ENCODE assay signal across 2 cellular contexts in the genomic region with DNA sequence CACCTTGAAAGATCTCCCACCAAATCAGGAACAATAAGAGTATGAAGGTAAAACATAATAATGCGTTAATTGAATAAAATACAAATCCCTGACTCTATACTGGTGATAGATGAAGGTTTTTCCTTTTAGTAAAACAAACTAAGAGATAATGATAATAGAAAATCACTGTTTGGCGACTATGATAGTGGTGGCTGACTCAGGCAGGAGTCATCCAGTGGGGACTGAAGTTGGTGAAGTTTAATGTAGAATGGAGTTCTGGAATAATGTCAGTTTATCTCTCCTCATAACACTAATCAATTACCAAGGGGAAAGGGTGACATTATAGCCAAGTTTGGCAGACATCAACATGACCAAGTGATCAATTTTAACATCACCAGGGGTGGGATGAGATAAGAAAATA.
A peak's percentile ranks its signal among the peaks of the same experiment; 100 is the strongest.
TF ChIP-seq lines count a peak whose summit lies in the region.

No MANE protein-coding gene starts in this region.

TF ChIP-seq in SK-N-SH, 30 proteins besides CTCF, POLR2A, EP300 and RAD21:
- TF ChIP-seq, protein P1, sequence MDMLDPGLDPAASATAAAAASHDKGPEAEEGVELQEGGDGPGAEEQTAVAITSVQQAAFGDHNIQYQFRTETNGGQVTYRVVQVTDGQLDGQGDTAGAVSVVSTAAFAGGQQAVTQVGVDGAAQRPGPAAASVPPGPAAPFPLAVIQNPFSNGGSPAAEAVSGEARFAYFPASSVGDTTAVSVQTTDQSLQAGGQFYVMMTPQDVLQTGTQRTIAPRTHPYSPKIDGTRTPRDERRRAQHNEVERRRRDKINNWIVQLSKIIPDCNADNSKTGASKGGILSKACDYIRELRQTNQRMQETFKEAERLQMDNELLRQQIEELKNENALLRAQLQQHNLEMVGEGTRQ (IDR thresholded peaks at IDR 0.05; ENCODE audit: borderline replicate concordance, low read depth, low read length): no peak
- TF ChIP-seq JUND (IDR thresholded peaks at IDR 0.05) (no peak), REST (IDR thresholded peaks at IDR 0.05; ENCODE audit: low read depth, low read length) (no peak), SIN3A (IDR thresholded peaks at IDR 0.05; ENCODE audit: borderline replicate concordance, low read depth, low read length) (no peak), FOSL2 (IDR thresholded peaks at IDR 0.05; ENCODE audit: borderline replicate concordance, low read depth) (peak; percentile 7; the same call in 1 of the 2 replicates), EZH2phosphoT487 (IDR thresholded peaks at IDR 0.05; ENCODE audit: borderline replicate concordance, low read depth) (no peak), POLR2AphosphoS5 (IDR thresholded peaks at IDR 0.05; ENCODE audit: low read depth, low read length) (no peak)
- TF ChIP-seq, protein P2, sequence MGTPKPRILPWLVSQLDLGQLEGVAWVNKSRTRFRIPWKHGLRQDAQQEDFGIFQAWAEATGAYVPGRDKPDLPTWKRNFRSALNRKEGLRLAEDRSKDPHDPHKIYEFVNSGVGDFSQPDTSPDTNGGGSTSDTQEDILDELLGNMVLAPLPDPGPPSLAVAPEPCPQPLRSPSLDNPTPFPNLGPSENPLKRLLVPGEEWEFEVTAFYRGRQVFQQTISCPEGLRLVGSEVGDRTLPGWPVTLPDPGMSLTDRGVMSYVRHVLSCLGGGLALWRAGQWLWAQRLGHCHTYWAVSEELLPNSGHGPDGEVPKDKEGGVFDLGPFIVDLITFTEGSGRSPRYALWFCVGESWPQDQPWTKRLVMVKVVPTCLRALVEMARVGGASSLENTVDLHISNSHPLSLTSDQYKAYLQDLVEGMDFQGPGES (IDR thresholded peaks at IDR 0.05; ENCODE audit: low read depth, low read length): no peak

TF ChIP-seq in SK-N-SH treated with all-trans-retinoic acid at 6 μM for 48 hours, 23 proteins besides CTCF, POLR2A, EP300 and RAD21:
- TF ChIP-seq, protein P3, sequence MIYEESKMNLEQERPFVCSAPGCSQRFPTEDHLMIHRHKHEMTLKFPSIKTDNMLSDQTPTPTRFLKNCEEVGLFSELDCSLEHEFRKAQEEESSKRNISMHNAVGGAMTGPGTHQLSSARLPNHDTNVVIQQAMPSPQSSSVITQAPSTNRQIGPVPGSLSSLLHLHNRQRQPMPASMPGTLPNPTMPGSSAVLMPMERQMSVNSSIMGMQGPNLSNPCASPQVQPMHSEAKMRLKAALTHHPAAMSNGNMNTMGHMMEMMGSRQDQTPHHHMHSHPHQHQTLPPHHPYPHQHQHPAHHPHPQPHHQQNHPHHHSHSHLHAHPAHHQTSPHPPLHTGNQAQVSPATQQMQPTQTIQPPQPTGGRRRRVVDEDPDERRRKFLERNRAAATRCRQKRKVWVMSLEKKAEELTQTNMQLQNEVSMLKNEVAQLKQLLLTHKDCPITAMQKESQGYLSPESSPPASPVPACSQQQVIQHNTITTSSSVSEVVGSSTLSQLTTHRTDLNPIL (CRISPR knock-in tag; IDR thresholded peaks at IDR 0.05; ENCODE audit: low read depth): no peak
- TF ChIP-seq SNAI2 (CRISPR knock-in tag; IDR thresholded peaks at IDR 0.05) (no peak), ZFP3 (CRISPR knock-in tag; IDR thresholded peaks at IDR 0.05) (no peak), TSHZ2 (CRISPR knock-in tag; IDR thresholded peaks at IDR 0.05) (no peak), GLIS3 (CRISPR knock-in tag; IDR thresholded peaks at IDR 0.05) (no peak), ISL1 (CRISPR knock-in tag; IDR thresholded peaks at IDR 0.05) (no peak), OSR1 (CRISPR knock-in tag; IDR thresholded peaks at IDR 0.05) (no peak)
